Comparison of ENCODE assay signal across 15 cellular contexts in the genomic region with DNA sequence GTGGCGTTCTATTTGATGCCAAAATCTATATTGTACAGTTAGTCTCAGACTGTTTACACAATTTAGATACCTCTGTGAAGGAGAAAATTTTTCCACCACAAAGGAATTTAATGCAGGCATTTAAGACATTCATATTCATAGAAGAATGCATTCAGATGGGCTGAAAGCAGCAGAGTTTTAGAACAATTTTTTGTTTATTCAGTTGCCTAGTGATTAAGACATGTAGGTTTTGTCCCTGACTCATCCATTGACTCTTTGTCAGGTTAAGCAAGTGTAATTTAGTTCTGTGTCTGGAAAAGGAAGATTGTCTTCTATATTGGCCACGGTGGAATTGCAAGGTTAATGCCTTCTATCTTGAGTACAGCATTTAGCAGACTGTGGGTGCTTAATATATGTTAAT.
A peak's percentile ranks its signal among the peaks of the same experiment; 100 is the strongest.
DNase-seq lines count a peak whose midpoint lies in the region; FAIRE-seq and TF ChIP-seq lines count a peak whose summit lies in the region.
"Had no signal": no experiment of that assay in that cellular context is flagged by ENCODE, and none has a peak within 500 bp of the region (broad histone marks: within the 10 kb centered on the region; RNA-seq: fewer than 3 reads in every experiment).

No MANE protein-coding gene starts in this region.

- H3K9me3 ChIP-seq in HUES64 (ENCODE audit: insufficient read depth, low read depth, low read length), result no peaks in the 10 kb centered on the region

- no peak overlapping the region for H3K9ac ChIP-seq in HUES64 (ENCODE audit: low read depth, low read length)
- H3K9ac ChIP-seq: BLaER1 treated with 17β-estradiol and CSF1 and Interleukin-3, amounts not matched to agents 10 nM and 100 nM had no signal

- no peaks in the 10 kb centered on the region for H3K27me3 ChIP-seq in HUES64 (ENCODE audit: insufficient read depth, low read length)
- H3K27me3 ChIP-seq: BLaER1 treated with 17β-estradiol and CSF1 and Interleukin-3, amounts not matched to agents 10 nM and 100 nM had no signal

- DNase-seq in AG09309 (ENCODE audit: low read depth), result peak; percentile 32
- DNase-seq in choroid plexus epithelial cell (ENCODE audit: low read depth), result peak; percentile 79
- DNase-seq in kidney tubule cell (ENCODE audit: low spot score), result peak; percentile 75
- no peak for DNase-seq in epidermal melanocyte (ENCODE audit: insufficient read length, low spot score)
- DNase-seq in NCI-H345 treated with DMSO at 0.1 percent for 48 hours (lab: John Stamatoyannopoulos, UW; ENCODE audit: unreplicated experiment), result no peak
- DNase-seq in activated T-cell treated with anti-CD3 and anti-CD28 coated beads for 4 hours, result no peak
- no peak for DNase-seq in frontal cortex (ENCODE audit: low spot score in 2 of 2)
- DNase-seq: activated effector memory CD4-positive, alpha-beta T cell treated with anti-CD3 and anti-CD28 coated beads, Interleukin-2, amount 50 U/mL, for 16 hours; cerebellar nuclear complex; GF-D8; left ventricle myocardium inferior; NCI-H345; occipital lobe had no signal

- TF ChIP-seq CTCF in AG09309 (IDR thresholded peaks at IDR 0.05; ENCODE audit: control insufficient read depth, insufficient read depth, low read depth, low read length, missing control alignments), result no peak
- no peak for TF ChIP-seq CTCF in choroid plexus epithelial cell (conservative IDR thresholded peaks at IDR 0.05; ENCODE audit: low read depth, low read length)

- WGBS in HUES64, result 75% methylated on average over 2 of the region's 2 CpGs

- peaks cover 10% of the 10 kb centered on the region for H3K4me1 ChIP-seq in HUES64 (ENCODE audit: insufficient read depth, low read length)
- H3K4me1 ChIP-seq: BLaER1 treated with 17β-estradiol and CSF1 and Interleukin-3, amounts not matched to agents 10 nM and 100 nM; left ventricle myocardium inferior had no signal

- H3K4me3 ChIP-seq in AG09309 (ENCODE audit: control insufficient read depth, low read depth, low read length) (no peak overlapping the region), HUES64 (ENCODE audit: low read length) (no peak overlapping the region), choroid plexus epithelial cell (ENCODE audit: low read depth, low read length) (no peak overlapping the region)
- H3K4me3 ChIP-seq: BLaER1 treated with 17β-estradiol and CSF1 and Interleukin-3, amounts not matched to agents 10 nM and 100 nM; left ventricle myocardium inferior had no signal

- no peak for FAIRE-seq in frontal cortex (lab: Jason Lieb, UNC)

- no peaks in the 10 kb centered on the region for H3K36me3 ChIP-seq in HUES64 (ENCODE audit: insufficient read depth, low read length)
- H3K36me3 ChIP-seq: BLaER1 treated with 17β-estradiol and CSF1 and Interleukin-3, amounts not matched to agents 10 nM and 100 nM; left ventricle myocardium inferior had no signal

- peak overlapping the region; percentile 3; the same call in 1 of the 2 replicates for H3K27ac ChIP-seq in HUES64 (ENCODE audit: low read depth, low read length)
- H3K27ac ChIP-seq: BLaER1 treated with 17β-estradiol and CSF1 and Interleukin-3, amounts not matched to agents 10 nM and 100 nM; left ventricle myocardium inferior had no signal

Comparison
In these comparisons a context has a peak if more than half of its experiments do, and no peak if none do; other contexts are left out.
1. DNase-seq: peak in AG09309 (single experiment), choroid plexus epithelial cell (single experiment) and kidney tubule cell (single experiment); none in epidermal melanocyte (single experiment), NCI-H345 treated with DMSO at 0.1 percent for 48 hours (single experiment), activated T-cell treated with anti-CD3 and anti-CD28 coated beads for 4 hours (single experiment) and frontal cortex (0 of 2).